Comparison of ENCODE assay signal across 23 cellular contexts in the genomic region with DNA sequence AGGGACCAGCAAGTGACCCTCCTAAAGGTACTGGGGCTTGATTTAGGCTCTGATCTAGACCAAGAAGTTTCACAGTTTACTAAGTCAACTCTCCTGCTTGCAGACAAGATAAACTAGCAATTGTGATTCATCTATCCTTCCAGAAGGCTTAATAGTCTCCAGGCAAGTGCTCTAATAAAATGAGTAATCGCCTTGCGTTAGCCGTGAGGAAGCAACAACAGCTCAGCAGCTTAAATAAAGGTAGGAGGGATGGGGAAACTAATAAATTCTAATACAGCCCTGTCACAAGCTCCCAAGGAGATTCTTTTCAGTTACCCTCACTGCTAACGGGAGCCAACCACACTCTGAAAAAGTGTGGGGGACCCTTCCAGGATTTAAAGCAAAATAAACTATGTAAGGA. TPM values are rescaled to one million over a fixed set of nuclear protein-coding genes. Genes with fewer than 3 reads are reported as not detected.
DNase-seq lines count a peak whose midpoint lies in the region; ATAC-seq and TF ChIP-seq lines count a peak whose summit lies in the region.
"Had no signal": no experiment of that assay in that cellular context is flagged by ENCODE, and none has a peak within 500 bp of the region (broad histone marks: within the 10 kb centered on the region; RNA-seq: fewer than 3 reads in every experiment).

No MANE protein-coding gene starts in this region.

- H3K36me3 Mint-ChIP-seq in MCF 10A (ENCODE audit: insufficient read depth, unreplicated experiment) = no peaks in the 10 kb centered on the region
- no peaks in the 10 kb centered on the region for H3K36me3 Mint-ChIP-seq in activated naive CD4-positive, alpha-beta T cell treated with anti-CD3 and anti-CD28 coated beads for 36 hours (ENCODE audit: low read depth)
- H3K36me3 Mint-ChIP-seq: activated naive CD4-positive, alpha-beta T cell treated with anti-CD3 and anti-CD28 coated beads, Interleukin-2, amount 50 U/mL, for 72 hours; naive B cell had no signal

- WGBS in smooth muscle cell (ENCODE audit: low lambda C conversion rate) = 14% methylated on average over 4 of the region's 4 CpGs
- WGBS in body of pancreas, 2 donors = 90 to 91% methylated on average over 4 of the region's 4 CpGs

- TF ChIP-seq CTCF in MCF 10A (IDR thresholded peaks at IDR 0.05; ENCODE audit: unreplicated experiment) (no peak), breast epithelium (IDR thresholded peaks at IDR 0.05) (no peak), fibroblast of mammary gland (conservative IDR thresholded peaks at IDR 0.05; ENCODE audit: control insufficient read depth, insufficient read depth, low read depth, low read length) (no peak), smooth muscle cell (IDR thresholded peaks at IDR 0.05; ENCODE audit: borderline replicate concordance, insufficient read depth, poor library complexity, severe bottlenecking) (no peak), body of pancreas (IDR thresholded peaks at IDR 0.05) (no peak)

- DNase-seq in MCF 10A (ENCODE audit: unreplicated experiment) (peak; percentile 33), breast epithelium (ENCODE audit: low spot score in 2 of 2) (no peak), T1000 (lab: John Stamatoyannopoulos, UW) (peak; percentile 96), fibroblast of mammary gland (ENCODE audit: low read depth) (peak; percentile 13), smooth muscle cell (lab: John Stamatoyannopoulos, UW; ENCODE audit: unreplicated experiment) (no peak), body of pancreas (no peak)
- no peak for DNase-seq in activated naive CD4-positive, alpha-beta T cell treated with anti-CD3 and anti-CD28 coated beads for 36 hours
- DNase-seq: activated B cell treated with CpG ODN at 0.5 μM for 24 hours; activated CD4-positive, alpha-beta T cell treated with anti-CD3 and anti-CD28 coated beads, Interleukin-2, amount 50 U/mL, for 4 hours; activated CD8-positive, alpha-beta memory T cell treated with anti-CD3 and anti-CD28 coated beads, Interleukin-2, amount 50 U/mL, for 4 hours; Kasumi-1; naive B cell; NCI-H1092; NCI-H187 treated with DMSO at 0.1 percent for 48 hours; NCI-H526 treated with DMSO at 0.1 percent for 48 hours; occipital lobe; small intestine; upper lobe of right lung had no signal

- intact Hi-C loops in MCF 10A (cut with micrococcal nuclease) (no loop called here), breast epithelium (cut with DNase I; ENCODE audit: low total_unique reads) (no loop called here), body of pancreas (cut with DNase I) (no loop called here)
- intact Hi-C loops in activated naive CD4-positive, alpha-beta T cell treated with anti-CD3 and anti-CD28 coated beads for 36 hours (cut with micrococcal nuclease) = no loop called here

- TF ChIP-seq POLR2A in breast epithelium (IDR thresholded peaks at IDR 0.05) = no peak
- TF ChIP-seq POLR2A in body of pancreas (IDR thresholded peaks at IDR 0.05) = no peak

- H3K4me2 ChIP-seq in smooth muscle cell = peak overlapping the region; percentile 14

- H3K4me1 Mint-ChIP-seq in MCF 10A (ENCODE audit: insufficient read depth, unreplicated experiment) = no peaks in the 10 kb centered on the region
- no peaks in the 10 kb centered on the region for H3K4me1 Mint-ChIP-seq in activated naive CD4-positive, alpha-beta T cell treated with anti-CD3 and anti-CD28 coated beads for 36 hours (ENCODE audit: low read depth)
- H3K4me1 Mint-ChIP-seq: activated B cell treated with CpG ODN at 0.5 μM for 24 hours, naive B cell had no signal

- H3K9me3 ChIP-seq in breast epithelium (no peaks in the 10 kb centered on the region), smooth muscle cell (replicated peaks; ENCODE audit: low read depth) (no peaks in the 10 kb centered on the region), body of pancreas (no peaks in the 10 kb centered on the region)
- H3K9me3 ChIP-seq: upper lobe of right lung had no signal

- H3K9me3 Mint-ChIP-seq in MCF 10A (ENCODE audit: unreplicated experiment) = peaks cover 7% of the 10 kb centered on the region
- peaks cover 9% of the 10 kb centered on the region for H3K9me3 Mint-ChIP-seq in activated naive CD4-positive, alpha-beta T cell treated with anti-CD3 and anti-CD28 coated beads for 36 hours
- H3K9me3 Mint-ChIP-seq: activated B cell treated with CpG ODN at 0.5 μM for 24 hours had no signal

- no peaks in the 10 kb centered on the region for H3F3A ChIP-seq in smooth muscle cell (ENCODE audit: low read depth)

- no TSS peak for BruUV-seq in MCF 10A (replicated peaks; lab: Mats Ljungman, UMichigan)

- no peaks in the 10 kb centered on the region for H3K27me3 Mint-ChIP-seq in MCF 10A (ENCODE audit: insufficient read depth, unreplicated experiment)
- peaks cover 7% of the 10 kb centered on the region for H3K27me3 Mint-ChIP-seq in activated naive CD4-positive, alpha-beta T cell treated with anti-CD3 and anti-CD28 coated beads for 36 hours (ENCODE audit: low read depth)

- no peak overlapping the region for H3K9ac ChIP-seq in smooth muscle cell (ENCODE audit: low read depth)

- no peaks in the 10 kb centered on the region for H4K20me1 ChIP-seq in smooth muscle cell (ENCODE audit: low read depth)

- H3K36me3 ChIP-seq in breast epithelium (no peaks in the 10 kb centered on the region), smooth muscle cell (ENCODE audit: low read depth) (no peaks in the 10 kb centered on the region), body of pancreas (replicated peaks in 1 of 2; ENCODE audit: insufficient read depth in 1 of 2, low read depth in 2 of 2) (no peaks in the 10 kb centered on the region)
- H3K36me3 ChIP-seq: upper lobe of right lung had no signal

- POLR2A ChIA-PET in MCF 10A (lab: Yijun Ruan, JAX) = interaction anchor here (1.2 kb wide), 1 partner anchor 9 kb away, joined by 3 read pairs; no protein-coding TSS in a partner anchor

- no peak overlapping the region for H3K27ac ChIP-seq in breast epithelium
- no peak overlapping the region for H3K27ac ChIP-seq in smooth muscle cell (ENCODE audit: low read depth)
- no peak overlapping the region for H3K27ac ChIP-seq in body of pancreas
- H3K27ac ChIP-seq: 22Rv1, upper lobe of right lung had no signal

- no peaks in the 10 kb centered on the region for H3K79me2 ChIP-seq in smooth muscle cell (ENCODE audit: low read depth)

- H3K4me3 ChIP-seq in breast epithelium = no peak overlapping the region
- no peak overlapping the region for H3K4me3 ChIP-seq in fibroblast of mammary gland (ENCODE audit: control insufficient read depth, low read depth, low read length)
- H3K4me3 ChIP-seq in smooth muscle cell = no peak overlapping the region
- no peak overlapping the region for H3K4me3 ChIP-seq in body of pancreas
- H3K4me3 ChIP-seq: GM12878, upper lobe of right lung had no signal

- H3K27me3 ChIP-seq in breast epithelium (no peaks in the 10 kb centered on the region), smooth muscle cell (ENCODE audit: low read depth) (peaks cover 19% of the 10 kb centered on the region), body of pancreas (no peaks in the 10 kb centered on the region)

- H3K4me3 Mint-ChIP-seq in MCF 10A (ENCODE audit: unreplicated experiment) = no peak overlapping the region
- H3K4me3 Mint-ChIP-seq in activated naive CD4-positive, alpha-beta T cell treated with anti-CD3 and anti-CD28 coated beads for 36 hours = no peak overlapping the region
- H3K4me3 Mint-ChIP-seq: activated B cell treated with CpG ODN at 0.5 μM for 24 hours, naive B cell had no signal

- ATAC-seq in HG03139 (IDR thresholded peaks at IDR 0.05; ENCODE audit: unreplicated experiment) = no peak
- no peak for ATAC-seq in body of pancreas
- ATAC-seq: activated naive CD4-positive, alpha-beta T cell treated with anti-CD3 and anti-CD28 coated beads, Interleukin-2, amount 50 U/mL, for 72 hours; GM12878; SK-N-SH treated with all-trans-retinoic acid at 6 μM for 48 hours; upper lobe of right lung had no signal

- H3K27ac Mint-ChIP-seq in MCF 10A (ENCODE audit: low read depth, unreplicated experiment) = no peak overlapping the region
- H3K27ac Mint-ChIP-seq in activated naive CD4-positive, alpha-beta T cell treated with anti-CD3 and anti-CD28 coated beads for 36 hours = no peak overlapping the region
- H3K27ac Mint-ChIP-seq: activated B cell treated with CpG ODN at 0.5 μM for 24 hours; activated naive CD4-positive, alpha-beta T cell treated with anti-CD3 and anti-CD28 coated beads, Interleukin-2, amount 50 U/mL, for 72 hours; naive B cell had no signal

- no peaks in the 10 kb centered on the region for H3K4me1 ChIP-seq in breast epithelium
- H3K4me1 ChIP-seq in smooth muscle cell (ENCODE audit: low read depth) = no peaks in the 10 kb centered on the region
- peaks cover 10% of the 10 kb centered on the region for H3K4me1 ChIP-seq in body of pancreas
- H3K4me1 ChIP-seq: upper lobe of right lung had no signal

- CTCF ChIA-PET in MCF 10A (lab: Yijun Ruan, JAX) = interaction anchor here (0.6 kb wide), 1 partner anchor 176 kb away, joined by 3 read pairs; no protein-coding TSS in a partner anchor
- CTCF ChIA-PET in activated naive CD4-positive, alpha-beta T cell treated with anti-CD3 and anti-CD28 coated beads for 36 hours (lab: Charles Lee) = interaction anchor here (0.8 kb wide), 1 partner anchor 13 kb away, joined by 3 read pairs; no protein-coding TSS in a partner anchor

- no peak overlapping the region for H2AFZ ChIP-seq in smooth muscle cell (ENCODE audit: low read depth)

RNA-seq across cellular contexts. Expression of gene FRMD4A, which starts 48.5 kb away (rescaled TPM):
- total RNA-seq in MCF 10A (2022) (0.23 and 8.9 TPM in 2 replicates), breast epithelium (100 to 1,000 TPM in 1 of 3 donors, 10 to 100 TPM in 2; 27.5 to 107 (median 34.4) TPM), smooth muscle cell (5.4 and 7.7 TPM in 2 replicates), body of pancreas (10 to 100 TPM; 18.9 to 46.1 TPM)
- 3.0 and 3.8 TPM in 2 replicates for polyA plus RNA-seq in smooth muscle cell
- 1 to 10 TPM in 1 of 2 experiments, under 1 TPM in 1; 0.69 to 1.1 TPM for total RNA-seq in activated naive CD4-positive, alpha-beta T cell treated with anti-CD3 and anti-CD28 coated beads for 36 hours

Comparison
In these comparisons a context has a peak if more than half of its experiments do, and no peak if none do; other contexts are left out.
1. DNase-seq: peak in MCF 10A (single experiment), T1000 (single experiment) and fibroblast of mammary gland (single experiment); none in breast epithelium (0 of 2), smooth muscle cell (single experiment), activated naive CD4-positive, alpha-beta T cell treated with anti-CD3 and anti-CD28 coated beads for 36 hours (single experiment) and body of pancreas (0 of 4).